Comparison of ENCODE assay signal across 9 cellular contexts in genomic region chr11:132137289-132137980, GRCh38.
"Had no signal": no experiment of that assay in that cellular context is flagged by ENCODE, and none has a peak within 500 bp of the region (broad histone marks: within the 10 kb centered on the region; RNA-seq: fewer than 3 reads in every experiment).

No MANE protein-coding gene starts in this region.

- H3K9me3 ChIP-seq: HAP-1 had no signal

- H3K36me3 ChIP-seq: HAP-1 had no signal

- H3K9ac ChIP-seq: GM23248 had no signal

- H3K4me1 Mint-ChIP-seq: IgD-negative memory B cell had no signal

- H3K4me1 ChIP-seq: HAP-1 had no signal

- ATAC-seq: HCT116, HepG2 had no signal

- H3K27me3 Mint-ChIP-seq: IgD-negative memory B cell had no signal

- DNase-seq: GM23248, GOT3, H7, KBM-7 had no signal

- H3K4me3 ChIP-seq: GM23248, HAP-1 had no signal

- H3K36me3 Mint-ChIP-seq: IgD-negative memory B cell had no signal

- H2AFZ ChIP-seq: GM23248 had no signal

- H3K4me3 Mint-ChIP-seq: IgD-negative memory B cell had no signal

- H3K27ac Mint-ChIP-seq: IgD-negative memory B cell had no signal

- H3K27ac ChIP-seq: GM23248, HL-60 had no signal
